In genomic region chr9:37242089-37242488, GRCh38 we compare ENCODE assay signal across 20 cellular contexts.
"Had no signal": no experiment of that assay in that cellular context is flagged by ENCODE, and none has a peak within 500 bp of the region (broad histone marks: within the 10 kb centered on the region; RNA-seq: fewer than 3 reads in every experiment).

No MANE protein-coding gene starts in this region.

- H3K9me3 ChIP-seq: lower lobe of right lung, mucosa of descending colon, stomach, thyroid gland, vagina had no signal

- DNase-seq: cortex of kidney; dorsolateral prefrontal cortex; effector CD4-positive, alpha-beta T cell; left ventricle myocardium superior; lower lobe of right lung; mucosa of descending colon; naive B cell; stimulated activated CD4-positive, alpha-beta T cell treated with anti-CD3 and anti-CD28 coated beads, Interleukin-12 subunit alpha, Interleukin-12 subunit beta, amount 100 ng/mL, for 4 hours; stimulated activated CD4-positive, alpha-beta T cell treated with anti-CD3 and anti-CD28 coated beads, Interleukin-1b, Interleukin-23, amount 100 ng/mL, for 48 hours; stimulated activated CD4-positive, alpha-beta T cell treated with anti-CD3 and anti-CD28 coated beads, Interleukin-4, amount 100 ng/mL, for 1 hour; stimulated activated naive CD4-positive, alpha-beta T cell treated with Interleukin-2 at 50 U/mL for 16 hours; stomach; thyroid gland; trophoblast cell had no signal

- H3K9ac ChIP-seq: neural progenitor cell, parathyroid adenoma had no signal

- FAIRE-seq: frontal cortex, keratinocyte had no signal

- H3K4me3 ChIP-seq: dorsolateral prefrontal cortex, lower lobe of right lung, mucosa of descending colon, neural progenitor cell, smooth muscle cell, stomach, thyroid gland, vagina had no signal

- H3K36me3 ChIP-seq: lower lobe of right lung, neural progenitor cell, stomach, thyroid gland, vagina had no signal

- H3K27ac ChIP-seq: dorsolateral prefrontal cortex, lower lobe of right lung, neural progenitor cell, parathyroid adenoma, stomach, vagina had no signal
